Comparison of ENCODE assay signal across 20 cellular contexts in the genomic region with DNA sequence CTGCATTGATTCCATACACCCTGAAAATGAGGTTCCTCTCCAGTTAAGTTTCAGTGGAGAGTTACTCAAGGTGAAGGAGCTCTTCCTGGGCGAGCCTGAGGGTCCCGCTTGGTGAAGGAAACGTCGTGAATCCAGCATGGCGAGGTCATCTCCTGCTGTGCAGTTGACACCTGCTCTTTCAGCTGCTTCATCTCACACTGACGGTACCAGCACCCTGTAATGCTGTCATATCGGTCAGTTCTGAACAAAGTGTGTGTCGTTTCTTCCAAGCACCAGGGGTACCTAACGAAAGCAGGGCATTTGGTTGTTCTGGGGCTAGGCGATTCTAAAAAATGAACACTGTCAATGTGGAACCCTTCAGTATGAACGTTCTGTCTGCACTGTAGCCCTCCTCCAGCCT. TPM values are rescaled to one million over a fixed set of nuclear protein-coding genes. Genes with fewer than 3 reads are reported as not detected.
DNase-seq lines count a peak whose midpoint lies in the region; ATAC-seq and TF ChIP-seq lines count a peak whose summit lies in the region.
"Had no signal": no experiment of that assay in that cellular context is flagged by ENCODE, and none has a peak within 500 bp of the region (broad histone marks: within the 10 kb centered on the region; RNA-seq: fewer than 3 reads in every experiment).

No MANE protein-coding gene starts in this region.

- intact Hi-C loops in activated CD4-positive, alpha-beta T cell treated with anti-CD3 and anti-CD28 coated beads for 36 hours (cut with DNase I, micrococcal nuclease): loop anchor here (1.0 kb wide), 2 partner anchors 163 to 228 kb away; no protein-coding TSS in a partner anchor
- intact Hi-C loops in Caco-2 (cut with micrococcal nuclease; ENCODE audit: unreplicated experiment): loop anchor here (1.0 kb wide), 1 partner anchor 228 kb away; no protein-coding TSS in a partner anchor

- no TSS peak for BruUV-seq in Caco-2 (replicated peaks; lab: Mats Ljungman, UMichigan)

- TF ChIP-seq CTCF in Caco-2 (IDR thresholded peaks at IDR 0.05; ENCODE audit: insufficient read depth in 1 of 2, low read depth in 1 of 2, low read length in 1 of 2, severe bottlenecking in 1 of 2, unreplicated experiment in 1 of 2): no peak

- H3K4me1 Mint-ChIP-seq in activated CD4-positive, alpha-beta T cell treated with anti-CD3 and anti-CD28 coated beads for 36 hours: peaks cover 13% of the 10 kb centered on the region
- no peaks in the 10 kb centered on the region for H3K4me1 Mint-ChIP-seq in activated CD4-positive, alpha-beta T cell treated with anti-CD3 and anti-CD28 coated beads, Interleukin-2, amount 10 ng/mL, durations not matched to agents 7 days and 5 days
- no peaks in the 10 kb centered on the region for H3K4me1 Mint-ChIP-seq in T-cell
- H3K4me1 Mint-ChIP-seq in Caco-2 (ENCODE audit: low read depth, unreplicated experiment): peaks cover 11% of the 10 kb centered on the region

- no peaks in the 10 kb centered on the region for H3K36me3 Mint-ChIP-seq in activated CD4-positive, alpha-beta T cell treated with anti-CD3 and anti-CD28 coated beads for 36 hours (ENCODE audit: low read depth)
- H3K36me3 Mint-ChIP-seq in activated CD4-positive, alpha-beta T cell treated with anti-CD3 and anti-CD28 coated beads, Interleukin-2, amount 10 ng/mL, durations not matched to agents 7 days and 5 days (ENCODE audit: low read depth): no peaks in the 10 kb centered on the region
- no peaks in the 10 kb centered on the region for H3K36me3 Mint-ChIP-seq in T-cell
- peaks cover 35% of the 10 kb centered on the region for H3K36me3 Mint-ChIP-seq in Caco-2 (ENCODE audit: insufficient read depth, unreplicated experiment)
- H3K36me3 Mint-ChIP-seq: natural killer cell treated with Interleukin-12 subunit alpha and Interleukin-12 subunit beta and Interleukin-15 and Interleukin-18, amount 100 ng/mL, for 72 hours had no signal

- POLR2A ChIA-PET in activated CD4-positive, alpha-beta T cell treated with anti-CD3 and anti-CD28 coated beads for 36 hours (lab: Charles Lee): interaction anchor here (0.6 to 1.1 kb wide), 2 partner anchors 15 kb away, joined by 3 read pairs; no protein-coding TSS in a partner anchor
- POLR2A ChIA-PET in activated CD4-positive, alpha-beta T cell treated with anti-CD3 and anti-CD28 coated beads, Interleukin-2, amount 10 ng/mL, durations not matched to agents 7 days and 5 days (lab: Charles Lee): no interaction called here
- POLR2A ChIA-PET in T-cell (lab: Charles Lee) (no interaction called here), Caco-2 (lab: Charles Lee) (no interaction called here)

- CTCF ChIA-PET in activated CD4-positive, alpha-beta T cell treated with anti-CD3 and anti-CD28 coated beads for 36 hours (lab: Charles Lee): interaction anchor here (0.9 to 1.0 kb wide), 3 partner anchors 8 to 229 kb away, joined by 3 to 5 read pairs (median 3); no protein-coding TSS in a partner anchor
- CTCF ChIA-PET in activated CD4-positive, alpha-beta T cell treated with anti-CD3 and anti-CD28 coated beads, Interleukin-2, amount 10 ng/mL, durations not matched to agents 7 days and 5 days (lab: Charles Lee): no interaction called here
- CTCF ChIA-PET in T-cell (lab: Charles Lee) (no interaction called here), Caco-2 (lab: Charles Lee) (interaction anchor here (0.5 to 1.1 kb wide), 4 partner anchors 10 to 231 kb away, joined by 3 to 11 read pairs (median 5); no protein-coding TSS in a partner anchor)

- no peak overlapping the region for H2AFZ ChIP-seq in ACC112 (ENCODE audit: low read length, unreplicated experiment)

- DNase-seq in activated CD4-positive, alpha-beta T cell treated with anti-CD3 and anti-CD28 coated beads for 36 hours: no peak
- DNase-seq in activated CD4-positive, alpha-beta T cell treated with anti-CD3 and anti-CD28 coated beads, Interleukin-2, amount 10 ng/mL, durations not matched to agents 7 days and 5 days: no peak
- DNase-seq in activated T-cell treated with anti-CD3 and anti-CD28 coated beads, Interleukin-2, amount 50 U/mL, for 48 hours: peak; percentile 38 to 43
- DNase-seq in myocyte (ENCODE audit: low read depth) (peak; percentile 46), globus pallidus (ENCODE audit: low spot score) (no peak), T-cell (no peak), Caco-2 (no peak)
- DNase-seq: 8988T; aorta; DMS79; left ventricle myocardium superior; NCI-H1930; stimulated activated CD4-positive, alpha-beta T cell treated with anti-CD3 and anti-CD28 coated beads, Interleukin-4, amount 100 ng/mL, for 24 hours; T1000; upper lobe of right lung had no signal

- peaks cover 16% of the 10 kb centered on the region for H3K4me1 ChIP-seq in ACC112 (ENCODE audit: control insufficient read depth, insufficient read depth, low read length, unreplicated experiment)
- H3K4me1 ChIP-seq in Caco-2: peaks cover 7% of the 10 kb centered on the region; the same call in 1 of the 2 replicates
- H3K4me1 ChIP-seq: upper lobe of right lung had no signal

- H3K27ac Mint-ChIP-seq in activated CD4-positive, alpha-beta T cell treated with anti-CD3 and anti-CD28 coated beads for 36 hours: peak overlapping the region; percentile 30
- no peak overlapping the region for H3K27ac Mint-ChIP-seq in activated CD4-positive, alpha-beta T cell treated with anti-CD3 and anti-CD28 coated beads, Interleukin-2, amount 10 ng/mL, durations not matched to agents 7 days and 5 days
- no peak overlapping the region for H3K27ac Mint-ChIP-seq in T-cell
- H3K27ac Mint-ChIP-seq in Caco-2 (ENCODE audit: unreplicated experiment): no peak overlapping the region
- H3K27ac Mint-ChIP-seq: activated naive CD4-positive, alpha-beta T cell treated with anti-CD3 and anti-CD28 coated beads for 36 hours; B cell; natural killer cell treated with Interleukin-12 subunit alpha and Interleukin-12 subunit beta and Interleukin-15 and Interleukin-18, amount 100 ng/mL, for 72 hours had no signal

- H3K36me3 ChIP-seq in ACC112 (ENCODE audit: insufficient read depth, low read length): peaks cover 10% of the 10 kb centered on the region
- H3K36me3 ChIP-seq in Caco-2 (ENCODE audit: control insufficient read depth, insufficient read depth, low read length): peaks cover 5% of the 10 kb centered on the region

- H3K4me3 ChIP-seq in ACC112 (ENCODE audit: low read depth, low read length) (no peak overlapping the region), Caco-2 (ENCODE audit: low read depth, low read length) (no peak overlapping the region)
- H3K4me3 ChIP-seq: GM12878, upper lobe of right lung had no signal

- H3K27me3 Mint-ChIP-seq in activated CD4-positive, alpha-beta T cell treated with anti-CD3 and anti-CD28 coated beads for 36 hours: peaks cover 5% of the 10 kb centered on the region
- H3K27me3 Mint-ChIP-seq in activated CD4-positive, alpha-beta T cell treated with anti-CD3 and anti-CD28 coated beads, Interleukin-2, amount 10 ng/mL, durations not matched to agents 7 days and 5 days: no peaks in the 10 kb centered on the region
- H3K27me3 Mint-ChIP-seq in T-cell (peaks cover 11 to 37% of the 10 kb centered on the region in 2 donors), Caco-2 (ENCODE audit: insufficient read depth, unreplicated experiment) (no peaks in the 10 kb centered on the region)

- peak; percentile 50 for ATAC-seq in activated CD4-positive, alpha-beta T cell treated with anti-CD3 and anti-CD28 coated beads for 36 hours
- ATAC-seq in T-cell (replicated peaks in 1 of 4): no peak
- ATAC-seq: left ventricle myocardium superior; natural killer cell treated with Interleukin-12 subunit alpha and Interleukin-12 subunit beta and Interleukin-15 and Interleukin-18, amount 100 ng/mL, for 72 hours had no signal

- H3K4me3 Mint-ChIP-seq in activated CD4-positive, alpha-beta T cell treated with anti-CD3 and anti-CD28 coated beads for 36 hours: no peak overlapping the region
- no peak overlapping the region for H3K4me3 Mint-ChIP-seq in activated CD4-positive, alpha-beta T cell treated with anti-CD3 and anti-CD28 coated beads, Interleukin-2, amount 10 ng/mL, durations not matched to agents 7 days and 5 days
- no peak overlapping the region for H3K4me3 Mint-ChIP-seq in T-cell
- no peak overlapping the region for H3K4me3 Mint-ChIP-seq in Caco-2 (ENCODE audit: unreplicated experiment)
- H3K4me3 Mint-ChIP-seq: activated naive CD4-positive, alpha-beta T cell treated with anti-CD3 and anti-CD28 coated beads for 36 hours; B cell; natural killer cell treated with Interleukin-12 subunit alpha and Interleukin-12 subunit beta and Interleukin-15 and Interleukin-18, amount 100 ng/mL, for 72 hours had no signal

- no peaks in the 10 kb centered on the region for H3K9me3 Mint-ChIP-seq in activated CD4-positive, alpha-beta T cell treated with anti-CD3 and anti-CD28 coated beads for 36 hours (ENCODE audit: low read depth)
- no peaks in the 10 kb centered on the region for H3K9me3 Mint-ChIP-seq in activated CD4-positive, alpha-beta T cell treated with anti-CD3 and anti-CD28 coated beads, Interleukin-2, amount 10 ng/mL, durations not matched to agents 7 days and 5 days
- H3K9me3 Mint-ChIP-seq in T-cell: no peaks in the 10 kb centered on the region
- no peaks in the 10 kb centered on the region for H3K9me3 Mint-ChIP-seq in Caco-2 (ENCODE audit: unreplicated experiment)
- H3K9me3 Mint-ChIP-seq: activated naive CD4-positive, alpha-beta T cell treated with anti-CD3 and anti-CD28 coated beads for 36 hours; natural killer cell treated with Interleukin-12 subunit alpha and Interleukin-12 subunit beta and Interleukin-15 and Interleukin-18, amount 100 ng/mL, for 72 hours had no signal

- H3K27ac ChIP-seq in ACC112 (ENCODE audit: low read depth, low read length): peak overlapping the region; percentile 76
- H3K27ac ChIP-seq: upper lobe of right lung had no signal

- H3K27me3 ChIP-seq in ACC112 (ENCODE audit: insufficient read depth, low read length): no peaks in the 10 kb centered on the region
- H3K27me3 ChIP-seq in Caco-2 (replicated peaks; ENCODE audit: control insufficient read depth, insufficient read depth, low read length): no peaks in the 10 kb centered on the region
- H3K27me3 ChIP-seq: upper lobe of right lung had no signal

- no peaks in the 10 kb centered on the region for H3K79me2 ChIP-seq in ACC112 (ENCODE audit: control insufficient read depth, insufficient read depth, low read length, unreplicated experiment)

- no peaks in the 10 kb centered on the region for H3K9me3 ChIP-seq in Caco-2
- H3K9me3 ChIP-seq: upper lobe of right lung had no signal

RNA-seq across cellular contexts. Expression of a gene that starts 52.6 kb away (rescaled TPM):
- 10 to 100 TPM; 89.7 to 92.1 TPM for total RNA-seq in activated CD4-positive, alpha-beta T cell treated with anti-CD3 and anti-CD28 coated beads for 36 hours
- 100 to 1,000 TPM in 1 of 2 experiments, 10 to 100 TPM in 1; 93.9 to 104 TPM for total RNA-seq in activated CD4-positive, alpha-beta T cell treated with anti-CD3 and anti-CD28 coated beads, Interleukin-2, amount 10 ng/mL, durations not matched to agents 7 days and 5 days
- total RNA-seq in myocyte (45.9 and 47.4 TPM in 2 replicates), T-cell (10 to 100 TPM; 46.5 to 76.7 (median 69.0) TPM), Caco-2 (2022) (82.4 and 107 TPM in 2 replicates)
- polyA plus RNA-seq in myocyte (2012): 186 TPM

RNA-seq across cellular contexts. Expression of a gene that starts 52.7 kb away (rescaled TPM):
- 100 to 1,000 TPM in 1 of 2 experiments, 10 to 100 TPM in 1; 72.3 to 103 TPM for total RNA-seq in activated CD4-positive, alpha-beta T cell treated with anti-CD3 and anti-CD28 coated beads for 36 hours
- 10 to 100 TPM; 46.9 to 58.2 TPM for total RNA-seq in activated CD4-positive, alpha-beta T cell treated with anti-CD3 and anti-CD28 coated beads, Interleukin-2, amount 10 ng/mL, durations not matched to agents 7 days and 5 days
- 44.0 and 45.3 TPM in 2 replicates for total RNA-seq in myocyte
- polyA plus RNA-seq in myocyte (2012): 22.4 TPM
- 10 to 100 TPM; 16.0 to 25.1 (median 21.3) TPM for total RNA-seq in T-cell
- total RNA-seq in Caco-2 (2022): 80.6 and 95.0 TPM in 2 replicates

Comparison
In these comparisons a context has a peak if more than half of its experiments do, and no peak if none do; other contexts are left out.
1. CTCF ChIA-PET loops: an anchor here in activated CD4-positive, alpha-beta T cell treated with anti-CD3 and anti-CD28 coated beads for 36 hours (0.9 to 1.0 kb wide) and Caco-2 (0.5 to 1.1 kb wide); none called in activated CD4-positive, alpha-beta T cell treated with anti-CD3 and anti-CD28 coated beads, Interleukin-2, amount 10 ng/mL, durations not matched to agents 7 days and 5 days and T-cell.
2. DNase-seq: peak in activated T-cell treated with anti-CD3 and anti-CD28 coated beads, Interleukin-2, amount 50 U/mL, for 48 hours (2 of 2) and myocyte (single experiment); none in activated CD4-positive, alpha-beta T cell treated with anti-CD3 and anti-CD28 coated beads for 36 hours (single experiment), activated CD4-positive, alpha-beta T cell treated with anti-CD3 and anti-CD28 coated beads, Interleukin-2, amount 10 ng/mL, durations not matched to agents 7 days and 5 days (single experiment), globus pallidus (single experiment), T-cell (0 of 34) and Caco-2 (0 of 2).